Comparison of ENCODE assay signal across 1 cellular context in the genomic region with DNA sequence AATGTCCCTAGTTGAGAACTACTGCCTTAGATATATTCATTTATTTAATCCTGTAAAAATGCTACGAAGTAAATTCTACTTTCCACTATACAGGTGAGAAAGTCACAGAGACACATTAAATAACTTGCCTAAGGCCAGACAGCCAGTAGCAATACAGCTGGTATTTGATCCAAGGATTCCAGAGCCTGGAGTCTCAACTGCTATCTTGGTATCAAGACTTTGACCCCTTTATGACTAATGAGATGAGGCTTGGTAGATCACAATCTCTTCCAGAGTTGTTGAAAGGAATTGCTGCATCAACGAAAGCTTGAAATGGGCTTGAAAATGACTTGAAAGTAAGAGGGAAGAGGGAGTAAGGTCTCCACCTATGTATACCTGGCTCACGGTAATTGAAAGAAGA.
TF ChIP-seq lines count a peak whose summit lies in the region.

No MANE protein-coding gene starts in this region.

TF ChIP-seq in SK-N-SH treated with all-trans-retinoic acid at 6 μM for 48 hours, 23 proteins besides CTCF, POLR2A, EP300 and RAD21 (continued from another document):
- TF ChIP-seq, protein P1, sequence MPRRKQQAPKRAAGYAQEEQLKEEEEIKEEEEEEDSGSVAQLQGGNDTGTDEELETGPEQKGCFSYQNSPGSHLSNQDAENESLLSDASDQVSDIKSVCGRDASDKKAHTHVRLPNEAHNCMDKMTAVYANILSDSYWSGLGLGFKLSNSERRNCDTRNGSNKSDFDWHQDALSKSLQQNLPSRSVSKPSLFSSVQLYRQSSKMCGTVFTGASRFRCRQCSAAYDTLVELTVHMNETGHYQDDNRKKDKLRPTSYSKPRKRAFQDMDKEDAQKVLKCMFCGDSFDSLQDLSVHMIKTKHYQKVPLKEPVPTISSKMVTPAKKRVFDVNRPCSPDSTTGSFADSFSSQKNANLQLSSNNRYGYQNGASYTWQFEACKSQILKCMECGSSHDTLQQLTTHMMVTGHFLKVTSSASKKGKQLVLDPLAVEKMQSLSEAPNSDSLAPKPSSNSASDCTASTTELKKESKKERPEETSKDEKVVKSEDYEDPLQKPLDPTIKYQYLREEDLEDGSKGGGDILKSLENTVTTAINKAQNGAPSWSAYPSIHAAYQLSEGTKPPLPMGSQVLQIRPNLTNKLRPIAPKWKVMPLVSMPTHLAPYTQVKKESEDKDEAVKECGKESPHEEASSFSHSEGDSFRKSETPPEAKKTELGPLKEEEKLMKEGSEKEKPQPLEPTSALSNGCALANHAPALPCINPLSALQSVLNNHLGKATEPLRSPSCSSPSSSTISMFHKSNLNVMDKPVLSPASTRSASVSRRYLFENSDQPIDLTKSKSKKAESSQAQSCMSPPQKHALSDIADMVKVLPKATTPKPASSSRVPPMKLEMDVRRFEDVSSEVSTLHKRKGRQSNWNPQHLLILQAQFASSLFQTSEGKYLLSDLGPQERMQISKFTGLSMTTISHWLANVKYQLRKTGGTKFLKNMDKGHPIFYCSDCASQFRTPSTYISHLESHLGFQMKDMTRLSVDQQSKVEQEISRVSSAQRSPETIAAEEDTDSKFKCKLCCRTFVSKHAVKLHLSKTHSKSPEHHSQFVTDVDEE (CRISPR knock-in tag; IDR thresholded peaks at IDR 0.05): no peak
- TF ChIP-seq RARB (CRISPR knock-in tag; IDR thresholded peaks at IDR 0.05) (no peak), OSR1 (CRISPR knock-in tag; IDR thresholded peaks at IDR 0.05) (no peak), SNAI2 (CRISPR knock-in tag; IDR thresholded peaks at IDR 0.05) (no peak)
